Comparison of ENCODE assay signal across 8 cellular contexts in genomic region chr7:4683043-4683883, GRCh38. TPM values are rescaled to one million over a fixed set of nuclear protein-coding genes. Genes with fewer than 3 reads are reported as not detected.
A peak's percentile ranks its signal among the peaks of the same experiment; 100 is the strongest.
DNase-seq lines count a peak whose midpoint lies in the region; ATAC-seq and TF ChIP-seq lines count a peak whose summit lies in the region.

No MANE protein-coding gene starts in this region.

- H3K18ac ChIP-seq in mesendoderm (ENCODE audit: low read length): peak overlapping the region; percentile 95

- H3K9me3 ChIP-seq in T-helper 17 cell (ENCODE audit: control insufficient read depth, low read length, poor library complexity, severe bottlenecking): no peaks in the 10 kb centered on the region
- no peaks in the 10 kb centered on the region for H3K9me3 ChIP-seq in thymus (ENCODE audit: control insufficient read depth)

- no peak overlapping the region for H3K27ac ChIP-seq in mesendoderm (ENCODE audit: low read depth, low read length)
- H3K27ac ChIP-seq in thymus (ENCODE audit: low read depth): peak overlapping the region; percentile 83

- no peak overlapping the region for H4K8ac ChIP-seq in mesendoderm (ENCODE audit: low read depth, low read length)

- H3K4ac ChIP-seq in mesendoderm (ENCODE audit: low read depth, low read length): peak overlapping the region; percentile 88

- no peak overlapping the region for H2BK15ac ChIP-seq in mesendoderm (replicated peaks; ENCODE audit: low read depth)

- H3K23ac ChIP-seq in mesendoderm (ENCODE audit: low read length): peak overlapping the region; percentile 66

- peak overlapping the region; percentile 78 for H2AK5ac ChIP-seq in mesendoderm (ENCODE audit: low read length)

- no peak for TF ChIP-seq CTCF in choroid plexus epithelial cell (conservative IDR thresholded peaks at IDR 0.05; ENCODE audit: low read depth, low read length)

- DNase-seq in T-helper 17 cell: peak in 2 of 3 donors; percentile 9
- DNase-seq in choroid plexus epithelial cell (ENCODE audit: low read depth): no peak
- DNase-seq in mesendoderm: no peak
- no peak for DNase-seq in NCI-H2029 (lab: John Stamatoyannopoulos, UW)

- peaks cover 6% of the 10 kb centered on the region for H3K36me3 Mint-ChIP-seq in T-helper 17 cell (ENCODE audit: low read depth)

- ATAC-seq in GM21447 (IDR thresholded peaks at IDR 0.05; ENCODE audit: unreplicated experiment) (peak; percentile 26), T-helper 17 cell (no peak), HG03159 (IDR thresholded peaks at IDR 0.05; ENCODE audit: unreplicated experiment) (no peak), GM21529 (IDR thresholded peaks at IDR 0.05; ENCODE audit: unreplicated experiment) (no peak)

- H3K79me1 ChIP-seq in mesendoderm (ENCODE audit: low read length): peaks cover 13% of the 10 kb centered on the region

- H3K27me3 ChIP-seq in mesendoderm (ENCODE audit: insufficient read depth, low read length, poor library complexity): no peaks in the 10 kb centered on the region
- H3K27me3 ChIP-seq in thymus (ENCODE audit: control insufficient read depth, insufficient read depth): no peaks in the 10 kb centered on the region

- H3K27me3 Mint-ChIP-seq in T-helper 17 cell: no peaks in the 10 kb centered on the region

- H3K9ac ChIP-seq in mesendoderm (ENCODE audit: low read length): peak overlapping the region; percentile 75

- H3K4me3 ChIP-seq in choroid plexus epithelial cell (ENCODE audit: low read depth, low read length): peak overlapping the region; percentile 86
- H3K4me3 ChIP-seq in mesendoderm (ENCODE audit: low read length): peak overlapping the region; percentile 35
- peak overlapping the region; percentile 61 for H3K4me3 ChIP-seq in thymus (ENCODE audit: low read length)

- WGBS in mesendoderm (ENCODE audit: extremely low coverage, insufficient coverage, low lambda C conversion rate): no CpG with 5 or more reads among the region's 23 CpGs
- WGBS in thymus: 4% methylated on average over 23 of the region's 23 CpGs

- H3K27ac Mint-ChIP-seq in T-helper 17 cell: peak overlapping the region; percentile 99

- H3K4me1 ChIP-seq in mesendoderm (ENCODE audit: control insufficient read depth, low read depth, low read length): peaks cover 6% of the 10 kb centered on the region
- peaks cover 14% of the 10 kb centered on the region for H3K4me1 ChIP-seq in thymus (ENCODE audit: control insufficient read depth, insufficient read depth, low read length)

- H2BK120ac ChIP-seq in mesendoderm (ENCODE audit: low read depth, low read length): no peak overlapping the region

- H3K36me3 ChIP-seq in mesendoderm (ENCODE audit: control insufficient read depth, insufficient read depth, low read length): no peaks in the 10 kb centered on the region
- no peaks in the 10 kb centered on the region for H3K36me3 ChIP-seq in thymus (ENCODE audit: control insufficient read depth, insufficient read depth)

- peak overlapping the region; percentile 99 for H3K4me3 Mint-ChIP-seq in T-helper 17 cell

- H3K4me2 ChIP-seq in mesendoderm (ENCODE audit: low read length): peak overlapping the region; percentile 81

- H3K56ac ChIP-seq in mesendoderm (ENCODE audit: low read length): peak overlapping the region; percentile 97

- H3K4me1 Mint-ChIP-seq in T-helper 17 cell: peaks cover 30% of the 10 kb centered on the region

- H2BK5ac ChIP-seq in mesendoderm (ENCODE audit: low read length): no peak overlapping the region

- H3K79me2 ChIP-seq in mesendoderm (ENCODE audit: control insufficient read depth, insufficient read depth, low read length): peaks cover 10% of the 10 kb centered on the region

- H4K5ac ChIP-seq in mesendoderm (ENCODE audit: low read length): no peak overlapping the region

RNA-seq across cellular contexts. Expression of gene FOXK1, which starts 1.2 kb away (rescaled TPM):
- 10 to 100 TPM; 59.8 to 60.9 TPM for total RNA-seq in T-helper 17 cell
- 4.5 TPM for polyA plus RNA-seq in mesendoderm (2013, experiment 1 of 2)
- 4.1 TPM for polyA plus RNA-seq in mesendoderm (2013, experiment 2 of 2)
- polyA plus RNA-seq in thymus: 7.6 TPM

Comparison
In these comparisons a context has a peak if more than half of its experiments do, and no peak if none do; other contexts are left out.
1. DNase-seq: peak in T-helper 17 cell (2 of 3); none in choroid plexus epithelial cell (single experiment), mesendoderm (single experiment) and NCI-H2029 (single experiment).
2. H3K4me3 ChIP-seq: peak in every context shown above with its lines; median percentile 86 in choroid plexus epithelial cell; 61 in thymus; 35 in mesendoderm.